ENCODE assay signal across 1 cellular context in genomic region chr1:160261878-160262794, GRCh38.
TF ChIP-seq lines count a peak whose summit lies in the region.

DCAF8 (minus strand) TSS chr1:160262549; CDS start chr1:160244008, 18,541 bp downstream.

TF ChIP-seq in K562, 482 proteins besides CTCF, POLR2A, EP300 and RAD21 (continued from another document and continues in another):
- no peak for TF ChIP-seq NR2C1 (IDR thresholded peaks at IDR 0.05)
- TF ChIP-seq NR2C1 (tag; IDR thresholded peaks at IDR 0.05), result no peak
- TF ChIP-seq ZFP36 (IDR thresholded peaks at IDR 0.05; ENCODE audit: low read depth, low read length, partially characterized antibody), result peak; percentile 52
- no peak for TF ChIP-seq STAT5B (CRISPR knock-in tag; IDR thresholded peaks at IDR 0.05)
- peak; percentile 67 for TF ChIP-seq PCBP1 (IDR thresholded peaks at IDR 0.05; ENCODE audit: low read depth, low read length, poor library complexity, severe bottlenecking)
- TF ChIP-seq, protein P1, sequence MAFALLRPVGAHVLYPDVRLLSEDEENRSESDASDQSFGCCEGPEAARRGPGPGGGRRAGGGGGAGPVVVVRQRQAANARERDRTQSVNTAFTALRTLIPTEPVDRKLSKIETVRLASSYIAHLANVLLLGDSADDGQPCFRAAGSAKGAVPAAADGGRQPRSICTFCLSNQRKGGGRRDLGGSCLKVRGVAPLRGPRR (CRISPR knock-in tag; IDR thresholded peaks at IDR 0.05), result no peak
- TF ChIP-seq ZBTB1 (CRISPR knock-in tag; IDR thresholded peaks at IDR 0.05; ENCODE audit: borderline replicate concordance, low read depth), result no peak
- peak; percentile 96 for TF ChIP-seq BRD4 (IDR thresholded peaks at IDR 0.05)
- TF ChIP-seq, protein P2, sequence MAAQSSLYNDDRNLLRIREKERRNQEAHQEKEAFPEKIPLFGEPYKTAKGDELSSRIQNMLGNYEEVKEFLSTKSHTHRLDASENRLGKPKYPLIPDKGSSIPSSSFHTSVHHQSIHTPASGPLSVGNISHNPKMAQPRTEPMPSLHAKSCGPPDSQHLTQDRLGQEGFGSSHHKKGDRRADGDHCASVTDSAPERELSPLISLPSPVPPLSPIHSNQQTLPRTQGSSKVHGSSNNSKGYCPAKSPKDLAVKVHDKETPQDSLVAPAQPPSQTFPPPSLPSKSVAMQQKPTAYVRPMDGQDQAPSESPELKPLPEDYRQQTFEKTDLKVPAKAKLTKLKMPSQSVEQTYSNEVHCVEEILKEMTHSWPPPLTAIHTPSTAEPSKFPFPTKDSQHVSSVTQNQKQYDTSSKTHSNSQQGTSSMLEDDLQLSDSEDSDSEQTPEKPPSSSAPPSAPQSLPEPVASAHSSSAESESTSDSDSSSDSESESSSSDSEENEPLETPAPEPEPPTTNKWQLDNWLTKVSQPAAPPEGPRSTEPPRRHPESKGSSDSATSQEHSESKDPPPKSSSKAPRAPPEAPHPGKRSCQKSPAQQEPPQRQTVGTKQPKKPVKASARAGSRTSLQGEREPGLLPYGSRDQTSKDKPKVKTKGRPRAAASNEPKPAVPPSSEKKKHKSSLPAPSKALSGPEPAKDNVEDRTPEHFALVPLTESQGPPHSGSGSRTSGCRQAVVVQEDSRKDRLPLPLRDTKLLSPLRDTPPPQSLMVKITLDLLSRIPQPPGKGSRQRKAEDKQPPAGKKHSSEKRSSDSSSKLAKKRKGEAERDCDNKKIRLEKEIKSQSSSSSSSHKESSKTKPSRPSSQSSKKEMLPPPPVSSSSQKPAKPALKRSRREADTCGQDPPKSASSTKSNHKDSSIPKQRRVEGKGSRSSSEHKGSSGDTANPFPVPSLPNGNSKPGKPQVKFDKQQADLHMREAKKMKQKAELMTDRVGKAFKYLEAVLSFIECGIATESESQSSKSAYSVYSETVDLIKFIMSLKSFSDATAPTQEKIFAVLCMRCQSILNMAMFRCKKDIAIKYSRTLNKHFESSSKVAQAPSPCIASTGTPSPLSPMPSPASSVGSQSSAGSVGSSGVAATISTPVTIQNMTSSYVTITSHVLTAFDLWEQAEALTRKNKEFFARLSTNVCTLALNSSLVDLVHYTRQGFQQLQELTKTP (IDR thresholded peaks at IDR 0.05; ENCODE audit: low read depth in 1 of 2, partially characterized antibody in 2 of 2), result peak in 1 of 2 experiments; percentile 53
- peak; percentile 74 for TF ChIP-seq FOXJ2 (tag; IDR thresholded peaks at IDR 0.05)
- peak; percentile 56; the same call in 1 of the 2 replicates for TF ChIP-seq ZNF143 (CRISPR knock-in tag; IDR thresholded peaks at IDR 0.05)
- TF ChIP-seq KDM5B (IDR thresholded peaks at IDR 0.05; ENCODE audit: insufficient replicate concordance, low read depth, low read length), result peak; percentile 94
- TF ChIP-seq TFAP4 (CRISPR knock-in tag; IDR thresholded peaks at IDR 0.05; ENCODE audit: borderline replicate concordance), result peak; percentile 51; the same call in 1 of the 2 replicates
- TF ChIP-seq ARHGAP35 (IDR thresholded peaks at IDR 0.05; ENCODE audit: partially characterized antibody), result no peak
- TF ChIP-seq ZC3H4 (CRISPR knock-in tag; IDR thresholded peaks at IDR 0.05; ENCODE audit: borderline replicate concordance), result peak; percentile 98; the same call in 1 of the 2 replicates
- TF ChIP-seq ZNF12 (CRISPR knock-in tag; IDR thresholded peaks at IDR 0.05), result peak; percentile 72; the same call in 1 of the 2 replicates
- peak; percentile 97 for TF ChIP-seq CHD1 (IDR thresholded peaks at IDR 0.05; ENCODE audit: low read length)
- no peak; the same call in 1 of the 2 replicates for TF ChIP-seq ELF4 (CRISPR knock-in tag; IDR thresholded peaks at IDR 0.05)
- TF ChIP-seq CREB5 (CRISPR knock-in tag; IDR thresholded peaks at IDR 0.05), result no peak
- TF ChIP-seq, protein P3, sequence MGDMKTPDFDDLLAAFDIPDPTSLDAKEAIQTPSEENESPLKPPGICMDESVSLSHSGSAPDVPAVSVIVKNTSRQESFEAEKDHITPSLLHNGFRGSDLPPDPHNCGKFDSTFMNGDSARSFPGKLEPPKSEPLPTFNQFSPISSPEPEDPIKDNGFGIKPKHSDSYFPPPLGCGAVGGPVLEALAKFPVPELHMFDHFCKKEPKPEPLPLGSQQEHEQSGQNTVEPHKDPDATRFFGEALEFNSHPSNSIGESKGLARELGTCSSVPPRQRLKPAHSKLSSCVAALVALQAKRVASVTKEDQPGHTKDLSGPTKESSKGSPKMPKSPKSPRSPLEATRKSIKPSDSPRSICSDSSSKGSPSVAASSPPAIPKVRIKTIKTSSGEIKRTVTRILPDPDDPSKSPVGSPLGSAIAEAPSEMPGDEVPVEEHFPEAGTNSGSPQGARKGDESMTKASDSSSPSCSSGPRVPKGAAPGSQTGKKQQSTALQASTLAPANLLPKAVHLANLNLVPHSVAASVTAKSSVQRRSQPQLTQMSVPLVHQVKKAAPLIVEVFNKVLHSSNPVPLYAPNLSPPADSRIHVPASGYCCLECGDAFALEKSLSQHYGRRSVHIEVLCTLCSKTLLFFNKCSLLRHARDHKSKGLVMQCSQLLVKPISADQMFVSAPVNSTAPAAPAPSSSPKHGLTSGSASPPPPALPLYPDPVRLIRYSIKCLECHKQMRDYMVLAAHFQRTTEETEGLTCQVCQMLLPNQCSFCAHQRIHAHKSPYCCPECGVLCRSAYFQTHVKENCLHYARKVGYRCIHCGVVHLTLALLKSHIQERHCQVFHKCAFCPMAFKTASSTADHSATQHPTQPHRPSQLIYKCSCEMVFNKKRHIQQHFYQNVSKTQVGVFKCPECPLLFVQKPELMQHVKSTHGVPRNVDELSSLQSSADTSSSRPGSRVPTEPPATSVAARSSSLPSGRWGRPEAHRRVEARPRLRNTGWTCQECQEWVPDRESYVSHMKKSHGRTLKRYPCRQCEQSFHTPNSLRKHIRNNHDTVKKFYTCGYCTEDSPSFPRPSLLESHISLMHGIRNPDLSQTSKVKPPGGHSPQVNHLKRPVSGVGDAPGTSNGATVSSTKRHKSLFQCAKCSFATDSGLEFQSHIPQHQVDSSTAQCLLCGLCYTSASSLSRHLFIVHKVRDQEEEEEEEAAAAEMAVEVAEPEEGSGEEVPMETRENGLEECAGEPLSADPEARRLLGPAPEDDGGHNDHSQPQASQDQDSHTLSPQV (IDR thresholded peaks at IDR 0.05), result no peak; the same call in 1 of the 2 replicates
- peak; percentile 55; the same call in 1 of the 2 replicates for TF ChIP-seq ATF7 (IDR thresholded peaks at IDR 0.05)
- TF ChIP-seq ATF2 (CRISPR knock-in tag; IDR thresholded peaks at IDR 0.05), result no peak
- TF ChIP-seq BRCA1 (IDR thresholded peaks at IDR 0.05), result no peak
- TF ChIP-seq BRCA1 (CRISPR knock-in tag; IDR thresholded peaks at IDR 0.05), result peak; percentile 69; the same call in 1 of the 2 replicates
- no peak for TF ChIP-seq ZNF586 (CRISPR knock-in tag; conservative IDR thresholded peaks at IDR 0.05)
- peak; percentile 70; the same call in 1 of the 2 replicates for TF ChIP-seq ERF (CRISPR knock-in tag; IDR thresholded peaks at IDR 0.05)
- TF ChIP-seq USF1 (CRISPR knock-in tag; IDR thresholded peaks at IDR 0.05), result peak; percentile 47; the same call in 1 of the 2 replicates
- peak; percentile 97 for TF ChIP-seq GTF2E2 (tag; IDR thresholded peaks at IDR 0.05)
- TF ChIP-seq, protein P4, sequence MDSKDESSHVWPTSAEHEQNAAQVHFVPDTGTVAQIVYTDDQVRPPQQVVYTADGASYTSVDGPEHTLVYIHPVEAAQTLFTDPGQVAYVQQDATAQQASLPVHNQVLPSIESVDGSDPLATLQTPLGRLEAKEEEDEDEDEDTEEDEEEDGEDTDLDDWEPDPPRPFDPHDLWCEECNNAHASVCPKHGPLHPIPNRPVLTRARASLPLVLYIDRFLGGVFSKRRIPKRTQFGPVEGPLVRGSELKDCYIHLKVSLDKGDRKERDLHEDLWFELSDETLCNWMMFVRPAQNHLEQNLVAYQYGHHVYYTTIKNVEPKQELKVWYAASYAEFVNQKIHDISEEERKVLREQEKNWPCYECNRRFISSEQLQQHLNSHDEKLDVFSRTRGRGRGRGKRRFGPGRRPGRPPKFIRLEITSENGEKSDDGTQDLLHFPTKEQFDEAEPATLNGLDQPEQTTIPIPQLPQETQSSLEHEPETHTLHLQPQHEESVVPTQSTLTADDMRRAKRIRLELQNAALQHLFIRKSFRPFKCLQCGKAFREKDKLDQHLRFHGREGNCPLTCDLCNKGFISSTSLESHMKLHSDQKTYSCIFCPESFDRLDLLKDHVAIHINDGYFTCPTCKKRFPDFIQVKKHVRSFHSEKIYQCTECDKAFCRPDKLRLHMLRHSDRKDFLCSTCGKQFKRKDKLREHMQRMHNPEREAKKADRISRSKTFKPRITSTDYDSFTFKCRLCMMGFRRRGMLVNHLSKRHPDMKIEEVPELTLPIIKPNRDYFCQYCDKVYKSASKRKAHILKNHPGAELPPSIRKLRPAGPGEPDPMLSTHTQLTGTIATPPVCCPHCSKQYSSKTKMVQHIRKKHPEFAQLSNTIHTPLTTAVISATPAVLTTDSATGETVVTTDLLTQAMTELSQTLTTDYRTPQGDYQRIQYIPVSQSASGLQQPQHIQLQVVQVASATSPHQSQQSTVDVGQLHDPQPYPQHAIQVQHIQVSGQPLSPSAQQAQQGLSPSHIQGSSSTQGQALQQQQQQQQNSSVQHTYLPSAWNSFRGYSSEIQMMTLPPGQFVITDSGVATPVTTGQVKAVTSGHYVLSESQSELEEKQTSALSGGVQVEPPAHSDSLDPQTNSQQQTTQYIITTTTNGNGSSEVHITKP (IDR thresholded peaks at IDR 0.05; ENCODE audit: partially characterized antibody), result no peak
- TF ChIP-seq ZNF212 (CRISPR knock-in tag; IDR thresholded peaks at IDR 0.05), result no peak
- TF ChIP-seq NR2F6 (CRISPR knock-in tag; IDR thresholded peaks at IDR 0.05), result peak; percentile 37; the same call in 1 of the 2 replicates
- TF ChIP-seq NR1H2 (CRISPR knock-in tag; IDR thresholded peaks at IDR 0.05), result peak; percentile 95; the same call in 1 of the 2 replicates
- TF ChIP-seq CBX5 (IDR thresholded peaks at IDR 0.05; ENCODE audit: borderline replicate concordance, low read depth), result 0 out of 2 replicates have a peak, but pooled peaks have one; percentile 10
- TF ChIP-seq MEF2D (tag; conservative IDR thresholded peaks at IDR 0.05; ENCODE audit: low read depth), result no peak
- TF ChIP-seq POLR2AphosphoS5 (IDR thresholded peaks at IDR 0.05; ENCODE audit: control insufficient read depth, insufficient read depth, low read depth, low read length), result peak; percentile 93
- TF ChIP-seq, protein P5, sequence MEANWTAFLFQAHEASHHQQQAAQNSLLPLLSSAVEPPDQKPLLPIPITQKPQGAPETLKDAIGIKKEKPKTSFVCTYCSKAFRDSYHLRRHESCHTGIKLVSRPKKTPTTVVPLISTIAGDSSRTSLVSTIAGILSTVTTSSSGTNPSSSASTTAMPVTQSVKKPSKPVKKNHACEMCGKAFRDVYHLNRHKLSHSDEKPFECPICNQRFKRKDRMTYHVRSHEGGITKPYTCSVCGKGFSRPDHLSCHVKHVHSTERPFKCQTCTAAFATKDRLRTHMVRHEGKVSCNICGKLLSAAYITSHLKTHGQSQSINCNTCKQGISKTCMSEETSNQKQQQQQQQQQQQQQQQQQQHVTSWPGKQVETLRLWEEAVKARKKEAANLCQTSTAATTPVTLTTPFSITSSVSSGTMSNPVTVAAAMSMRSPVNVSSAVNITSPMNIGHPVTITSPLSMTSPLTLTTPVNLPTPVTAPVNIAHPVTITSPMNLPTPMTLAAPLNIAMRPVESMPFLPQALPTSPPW (CRISPR knock-in tag; IDR thresholded peaks at IDR 0.05), result peak; percentile 77
- TF ChIP-seq CC2D1A (IDR thresholded peaks at IDR 0.05), result peak; percentile 51; the same call in 1 of the 2 replicates
- peak; percentile 56 for TF ChIP-seq C11orf30 (IDR thresholded peaks at IDR 0.05; ENCODE audit: low read depth)
- peak; percentile 89 for TF ChIP-seq FIP1L1 (IDR thresholded peaks at IDR 0.05; ENCODE audit: low read depth, low read length, poor library complexity, severe bottlenecking)
- peak; percentile 92 for TF ChIP-seq MEIS2 (IDR thresholded peaks at IDR 0.05; ENCODE audit: partially characterized antibody)
- TF ChIP-seq FOXJ3 (CRISPR knock-in tag; IDR thresholded peaks at IDR 0.05), result no peak
- peak; percentile 46; the same call in 1 of the 2 replicates for TF ChIP-seq SMAD4 (CRISPR knock-in tag; conservative IDR thresholded peaks at IDR 0.05)
- TF ChIP-seq DPF2 (IDR thresholded peaks at IDR 0.05), result peak; percentile 62; the same call in 1 of the 2 replicates
- TF ChIP-seq HNRNPL (IDR thresholded peaks at IDR 0.05; ENCODE audit: low read depth, low read length), result no peak
- peak; percentile 98 for TF ChIP-seq PHF8 (IDR thresholded peaks at IDR 0.05; ENCODE audit: borderline replicate concordance, low read length)
- no peak for TF ChIP-seq ZNF165 (CRISPR knock-in tag; IDR thresholded peaks at IDR 0.05; ENCODE audit: borderline replicate concordance)
- TF ChIP-seq MCM2 (IDR thresholded peaks at IDR 0.05; ENCODE audit: low read depth), result no peak
